In genomic region chr9:128688501-128689292, GRCh38 we compare ENCODE assay signal across 8 cellular contexts. TPM values are rescaled to one million over a fixed set of nuclear protein-coding genes. Genes with fewer than 3 reads are reported as not detected.
A peak's percentile ranks its signal among the peaks of the same experiment; 100 is the strongest.
DNase-seq lines count a peak whose midpoint lies in the region; ATAC-seq and TF ChIP-seq lines count a peak whose summit lies in the region.

A gene with protein sequence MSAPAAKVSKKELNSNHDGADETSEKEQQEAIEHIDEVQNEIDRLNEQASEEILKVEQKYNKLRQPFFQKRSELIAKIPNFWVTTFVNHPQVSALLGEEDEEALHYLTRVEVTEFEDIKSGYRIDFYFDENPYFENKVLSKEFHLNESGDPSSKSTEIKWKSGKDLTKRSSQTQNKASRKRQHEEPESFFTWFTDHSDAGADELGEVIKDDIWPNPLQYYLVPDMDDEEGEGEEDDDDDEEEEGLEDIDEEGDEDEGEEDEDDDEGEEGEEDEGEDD (plus strand): TSS chr9:128689222. CDS start chr9:128689583, 361 bp downstream.

- no peak for TF ChIP-seq CTCF in RWPE1 (conservative IDR thresholded peaks at IDR 0.05; ENCODE audit: low read depth)
- TF ChIP-seq CTCF in fibroblast of lung (conservative IDR thresholded peaks at IDR 0.05 in 1 of 2, IDR thresholded peaks at IDR 0.05 in 1 of 2; ENCODE audit: low read depth in 1 of 2, low read length in 2 of 2): no peak

- peaks cover 52% of the 10 kb centered on the region for H3K36me3 Mint-ChIP-seq in activated T-helper 17 cell treated with anti-CD3 and anti-CD28 coated beads, Interleukin-2, amount 50 U/mL, for 72 hours (ENCODE audit: low read depth)
- H3K36me3 Mint-ChIP-seq in naive thymus-derived CD8-positive, alpha-beta T cell: peaks cover 0 to 34% (median 11%) of the 10 kb centered on the region in 3 donors

- H3K4me2 ChIP-seq in GM23248 (ENCODE audit: unreplicated experiment): peak within 1 kb of the TSS; percentile 96
- H3K4me2 ChIP-seq in fibroblast of lung (ENCODE audit: extremely low read depth, insufficient read depth, low read length): peak within 1 kb of the TSS; percentile 39

- CTCF ChIA-PET in RWPE1 (lab: Yijun Ruan, JAX): no interaction called here

- H3K9me3 Mint-ChIP-seq in activated T-helper 17 cell treated with anti-CD3 and anti-CD28 coated beads, Interleukin-2, amount 50 U/mL, for 72 hours: no peaks in the 10 kb centered on the region
- H3K9me3 Mint-ChIP-seq in naive thymus-derived CD8-positive, alpha-beta T cell: no peaks in the 10 kb centered on the region

- peak within 1 kb of the TSS; percentile 87 for H3K27ac Mint-ChIP-seq in activated T-helper 17 cell treated with anti-CD3 and anti-CD28 coated beads, Interleukin-2, amount 50 U/mL, for 72 hours
- H3K27ac Mint-ChIP-seq in naive thymus-derived CD8-positive, alpha-beta T cell: peak within 1 kb of the TSS; percentile 89 to 100 (median 97)

- no peaks in the 10 kb centered on the region for H3K9me3 ChIP-seq in GM23248 (ENCODE audit: low read depth)
- no peaks in the 10 kb centered on the region for H3K9me3 ChIP-seq in fibroblast of lung (ENCODE audit: control insufficient read depth, insufficient read depth, low read depth, low read length)

- H3K27me3 ChIP-seq in GM23248 (replicated peaks; ENCODE audit: insufficient read depth) (no peaks in the 10 kb centered on the region), fibroblast of lung (ENCODE audit: control insufficient read depth, insufficient read depth, low read length) (no peaks in the 10 kb centered on the region)

- in situ Hi-C loops in GM23248 (cut with MboI): no loop called here

- H3K9me2 ChIP-seq in GM23248 (ENCODE audit: insufficient read depth): no peaks in the 10 kb centered on the region

- H3K4me3 Mint-ChIP-seq in activated T-helper 17 cell treated with anti-CD3 and anti-CD28 coated beads, Interleukin-2, amount 50 U/mL, for 72 hours: peak within 1 kb of the TSS; percentile 97
- H3K4me3 Mint-ChIP-seq in naive thymus-derived CD8-positive, alpha-beta T cell: peak within 1 kb of the TSS; percentile 86 to 97 (median 91)

- H2AFZ ChIP-seq in GM23248: peak within 1 kb of the TSS; percentile 93
- peak within 1 kb of the TSS; percentile 44 for H2AFZ ChIP-seq in fibroblast of lung (ENCODE audit: low read length)

- H3K79me2 ChIP-seq in GM23248 (ENCODE audit: insufficient read depth) (peaks cover 68% of the 10 kb centered on the region), fibroblast of lung (ENCODE audit: control insufficient read depth, insufficient read depth, low read length) (peaks cover 35% of the 10 kb centered on the region)

- H3F3A ChIP-seq in GM23248 (ENCODE audit: insufficient read depth): peaks cover 19% of the 10 kb centered on the region

- H3K9ac ChIP-seq in GM23248 (peak within 1 kb of the TSS; percentile 87), fibroblast of lung (ENCODE audit: insufficient read depth, low read length) (peak within 1 kb of the TSS; percentile 73)

- H3K36me3 ChIP-seq in GM23248 (ENCODE audit: low read depth): peaks cover 28% of the 10 kb centered on the region
- peaks cover 2% of the 10 kb centered on the region for H3K36me3 ChIP-seq in fibroblast of lung (ENCODE audit: control insufficient read depth, insufficient read depth, low read length)

- POLR2A ChIA-PET in RWPE1 (lab: Yijun Ruan, JAX; ENCODE audit: low non-redundant PET): interaction anchor here (0.5 kb wide), 1 partner anchor 1316 kb away, joined by 3 read pairs; no protein-coding TSS in a partner anchor
- POLR2A ChIA-PET in naive thymus-derived CD8-positive, alpha-beta T cell (lab: Charles Lee): interaction anchor here (0.6 to 4.5 kb wide), 22 partner anchors 9 to 392 kb away, joined by 3 to 34 read pairs (median 4); partner anchors contain the start of genes DOLPP1, DYNC2I2, ENDOG and KYAT1

- no peaks in the 10 kb centered on the region for H3K27me3 Mint-ChIP-seq in activated T-helper 17 cell treated with anti-CD3 and anti-CD28 coated beads, Interleukin-2, amount 50 U/mL, for 72 hours
- H3K27me3 Mint-ChIP-seq in naive thymus-derived CD8-positive, alpha-beta T cell: no peaks in the 10 kb centered on the region

- WGBS in GM23248 (ENCODE audit: low coverage in 1 of 2, low lambda C conversion rate in 2 of 2, missing lambda C conversion rate in 2 of 2), 2 experiments: 13 to 15% methylated on average over 28 to 35 of the region's 93 CpGs

- H3K4me3 ChIP-seq in GM23248 (peak within 1 kb of the TSS; percentile 94), fibroblast of lung (replicated peaks in 1 of 4; ENCODE audit: control extremely low read depth in 1 of 4, insufficient read depth in 1 of 4, low read depth in 3 of 4, low read length in 4 of 4) (peak within 1 kb of the TSS; percentile 83 to 97 (median 92))

- peaks cover 21% of the 10 kb centered on the region for H3K4me1 ChIP-seq in GM23248 (ENCODE audit: insufficient read depth)
- peaks cover 12% of the 10 kb centered on the region for H3K4me1 ChIP-seq in fibroblast of lung (ENCODE audit: control insufficient read depth, extremely low read depth, insufficient read depth, low read length)

- peaks cover 34% of the 10 kb centered on the region for H3K4me1 Mint-ChIP-seq in activated T-helper 17 cell treated with anti-CD3 and anti-CD28 coated beads, Interleukin-2, amount 50 U/mL, for 72 hours
- H3K4me1 Mint-ChIP-seq in naive thymus-derived CD8-positive, alpha-beta T cell: peaks cover 37 to 72% (median 66%) of the 10 kb centered on the region in 4 donors

- peak within 1 kb of the TSS; percentile 83 for H3K27ac ChIP-seq in GM23248
- peak within 1 kb of the TSS; percentile 98 for H3K27ac ChIP-seq in RWPE1
- peak within 1 kb of the TSS; percentile 74 for H3K27ac ChIP-seq in fibroblast of lung (ENCODE audit: insufficient read depth, low read length)

- H4K20me1 ChIP-seq in GM23248 (ENCODE audit: insufficient read depth) (peaks cover 16% of the 10 kb centered on the region), fibroblast of lung (ENCODE audit: control insufficient read depth, extremely low read depth, insufficient read depth, low read length) (peaks cover 5% of the 10 kb centered on the region)

- DNase-seq in DMS53 treated with DMSO at 0.1 percent for 48 hours (lab: John Stamatoyannopoulos, UW; ENCODE audit: unreplicated experiment) (peak; percentile 82), GM23248 (peak; percentile 97), LHCN-M2 (ENCODE audit: low read depth) (peak; percentile 90), RWPE1 (ENCODE audit: low spot score) (peak; percentile 100), fibroblast of lung (ENCODE audit: low read depth in 2 of 2) (peak; percentile 87 to 91)
- DNase-seq in naive thymus-derived CD8-positive, alpha-beta T cell: peak; percentile 83 to 95 (median 92)
- peak; percentile 84 to 93 (median 88) for DNase-seq in stimulated activated naive CD4-positive, alpha-beta T cell (lab: John Stamatoyannopoulos, UW)

- peak; percentile 73 for ATAC-seq in activated T-helper 17 cell treated with anti-CD3 and anti-CD28 coated beads, Interleukin-2, amount 50 U/mL, for 72 hours (replicated peaks)
- ATAC-seq in naive thymus-derived CD8-positive, alpha-beta T cell: peak; percentile 74 to 77

RNA-seq across cellular contexts. Expression of the gene that starts here (rescaled TPM):
- 263 and 283 TPM in 2 replicates for total RNA-seq in GM23248 (2014; rRNA removed; shearing (Covaris generic))
- polyA plus RNA-seq in GM23248 (2016; fragmentation: Nextera tagmentation; extraction: Ambion mirVana) (175 and 183 TPM in 2 replicates), fibroblast of lung (256 and 288 TPM in 2 replicates)
- total RNA-seq in LHCN-M2 (2014; rRNA removed) (454 and 528 TPM in 2 replicates), fibroblast of lung (456 and 503 TPM in 2 replicates)
- polyA plus RNA-seq in LHCN-M2 (2012): 248 TPM
- total RNA-seq in activated T-helper 17 cell treated with anti-CD3 and anti-CD28 coated beads, Interleukin-2, amount 50 U/mL, for 72 hours: 100 to 1,000 TPM; 301 to 598 TPM
- 291 and 369 TPM in 2 replicates for polyA plus RNA-seq in fibroblast of lung (2012)
- polyA minus RNA-seq in fibroblast of lung (ENCODE audit: low replicate concordance): 12.3 and 19.0 TPM in 2 replicates
- total RNA-seq in naive thymus-derived CD8-positive, alpha-beta T cell: 100 to 1,000 TPM; 314 to 325 TPM
- 100 to 1,000 TPM; 179 to 229 (median 209) TPM for polyA plus RNA-seq in naive thymus-derived CD8-positive, alpha-beta T cell

Comparison
In these comparisons a context has a peak if more than half of its experiments do, and no peak if none do; other contexts are left out.
1. Peak in every context shown above with its lines: DNase-seq, ATAC-seq, H3K4me3 ChIP-seq and H3K27ac ChIP-seq.